1 cellular context compared by ENCODE assay signal in the genomic region with DNA sequence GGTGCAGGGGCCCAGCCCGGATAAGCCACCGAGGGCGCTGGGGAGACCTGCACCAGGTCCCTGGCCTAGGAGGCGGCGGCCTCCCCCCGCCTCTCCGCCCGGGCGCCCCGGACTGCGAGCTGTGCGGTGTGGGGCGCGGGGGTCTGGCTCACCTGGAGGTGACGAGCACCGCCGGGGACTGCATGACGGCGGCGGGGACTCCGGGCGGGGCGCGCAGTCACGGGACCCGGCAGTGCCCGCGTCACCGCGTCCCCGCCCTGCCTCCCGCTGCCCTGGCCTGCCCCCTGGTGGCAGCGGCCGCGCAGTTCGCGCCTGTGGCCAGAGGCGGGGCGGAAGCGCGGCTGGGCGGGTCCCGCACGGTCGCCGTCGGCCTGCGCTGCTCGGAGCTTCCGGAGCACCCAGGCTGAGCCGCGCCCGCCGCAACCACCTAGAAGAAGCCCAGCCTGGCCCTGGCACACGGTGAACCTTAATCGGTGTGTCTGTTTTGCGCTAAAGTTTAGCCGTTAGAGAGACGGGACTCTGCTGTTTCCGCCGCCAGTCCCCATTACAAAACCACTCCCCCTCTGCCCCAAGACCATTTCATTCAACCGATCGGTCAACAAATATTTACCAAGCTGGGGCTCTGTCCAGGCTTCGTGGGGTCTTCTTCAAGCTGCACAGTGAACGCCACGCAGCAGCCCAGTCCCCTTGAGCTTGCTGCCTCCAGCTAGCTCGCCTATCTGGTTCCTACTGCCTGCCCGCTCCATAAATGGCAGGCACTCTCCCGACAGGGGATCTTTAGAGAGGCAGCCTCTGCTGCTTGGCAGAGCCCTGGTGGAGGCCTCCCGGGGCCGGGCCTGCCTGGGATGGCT.
TF ChIP-seq lines count a peak whose summit lies in the region.

A gene with protein sequence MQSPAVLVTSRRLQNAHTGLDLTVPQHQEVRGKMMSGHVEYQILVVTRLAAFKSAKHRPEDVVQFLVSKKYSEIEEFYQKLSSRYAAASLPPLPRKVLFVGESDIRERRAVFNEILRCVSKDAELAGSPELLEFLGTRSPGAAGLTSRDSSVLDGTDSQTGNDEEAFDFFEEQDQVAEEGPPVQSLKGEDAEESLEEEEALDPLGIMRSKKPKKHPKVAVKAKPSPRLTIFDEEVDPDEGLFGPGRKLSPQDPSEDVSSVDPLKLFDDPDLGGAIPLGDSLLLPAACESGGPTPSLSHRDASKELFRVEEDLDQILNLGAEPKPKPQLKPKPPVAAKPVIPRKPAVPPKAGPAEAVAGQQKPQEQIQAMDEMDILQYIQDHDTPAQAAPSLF (minus strand): TSS at position 219 of the 851 bp plus-strand sequence. CDS start 35 bp downstream, at position 184.

TF ChIP-seq in HepG2, 621 proteins besides CTCF, POLR2A, EP300 and RAD21 (continued from another document):
- TF ChIP-seq, protein P1, sequence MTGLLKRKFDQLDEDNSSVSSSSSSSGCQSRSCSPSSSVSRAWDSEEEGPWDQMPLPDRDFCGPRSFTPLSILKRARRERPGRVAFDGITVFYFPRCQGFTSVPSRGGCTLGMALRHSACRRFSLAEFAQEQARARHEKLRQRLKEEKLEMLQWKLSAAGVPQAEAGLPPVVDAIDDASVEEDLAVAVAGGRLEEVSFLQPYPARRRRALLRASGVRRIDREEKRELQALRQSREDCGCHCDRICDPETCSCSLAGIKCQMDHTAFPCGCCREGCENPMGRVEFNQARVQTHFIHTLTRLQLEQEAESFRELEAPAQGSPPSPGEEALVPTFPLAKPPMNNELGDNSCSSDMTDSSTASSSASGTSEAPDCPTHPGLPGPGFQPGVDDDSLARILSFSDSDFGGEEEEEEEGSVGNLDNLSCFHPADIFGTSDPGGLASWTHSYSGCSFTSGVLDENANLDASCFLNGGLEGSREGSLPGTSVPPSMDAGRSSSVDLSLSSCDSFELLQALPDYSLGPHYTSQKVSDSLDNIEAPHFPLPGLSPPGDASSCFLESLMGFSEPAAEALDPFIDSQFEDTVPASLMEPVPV (CRISPR knock-in tag; IDR thresholded peaks at IDR 0.05): no peak; the same call in 1 of the 2 replicates
- no peak for TF ChIP-seq POLR2AphosphoS2 (IDR thresholded peaks at IDR 0.05; ENCODE audit: low read depth, low read length)
- TF ChIP-seq NAIF1 (CRISPR knock-in tag; IDR thresholded peaks at IDR 0.05; ENCODE audit: borderline replicate concordance): no peak
- no peak for TF ChIP-seq RBAK (CRISPR knock-in tag; IDR thresholded peaks at IDR 0.05)
- TF ChIP-seq, protein P2, sequence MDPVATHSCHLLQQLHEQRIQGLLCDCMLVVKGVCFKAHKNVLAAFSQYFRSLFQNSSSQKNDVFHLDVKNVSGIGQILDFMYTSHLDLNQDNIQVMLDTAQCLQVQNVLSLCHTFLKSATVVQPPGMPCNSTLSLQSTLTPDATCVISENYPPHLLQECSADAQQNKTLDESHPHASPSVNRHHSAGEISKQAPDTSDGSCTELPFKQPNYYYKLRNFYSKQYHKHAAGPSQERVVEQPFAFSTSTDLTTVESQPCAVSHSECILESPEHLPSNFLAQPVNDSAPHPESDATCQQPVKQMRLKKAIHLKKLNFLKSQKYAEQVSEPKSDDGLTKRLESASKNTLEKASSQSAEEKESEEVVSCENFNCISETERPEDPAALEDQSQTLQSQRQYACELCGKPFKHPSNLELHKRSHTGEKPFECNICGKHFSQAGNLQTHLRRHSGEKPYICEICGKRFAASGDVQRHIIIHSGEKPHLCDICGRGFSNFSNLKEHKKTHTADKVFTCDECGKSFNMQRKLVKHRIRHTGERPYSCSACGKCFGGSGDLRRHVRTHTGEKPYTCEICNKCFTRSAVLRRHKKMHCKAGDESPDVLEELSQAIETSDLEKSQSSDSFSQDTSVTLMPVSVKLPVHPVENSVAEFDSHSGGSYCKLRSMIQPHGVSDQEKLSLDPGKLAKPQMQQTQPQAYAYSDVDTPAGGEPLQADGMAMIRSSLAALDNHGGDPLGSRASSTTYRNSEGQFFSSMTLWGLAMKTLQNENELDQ (CRISPR knock-in tag; IDR thresholded peaks at IDR 0.05; ENCODE audit: borderline replicate concordance): no peak; the same call in 1 of the 2 replicates
- TF ChIP-seq DR1 (CRISPR knock-in tag; IDR thresholded peaks at IDR 0.05): no peak
- no peak for TF ChIP-seq HDAC6 (IDR thresholded peaks at IDR 0.05; ENCODE audit: low read depth, low read length)
- TF ChIP-seq ZNF367 (CRISPR knock-in tag; IDR thresholded peaks at IDR 0.05; ENCODE audit: borderline replicate concordance): 0 out of 2 replicates have a peak, but pooled peaks have one; percentile 59
- no peak for TF ChIP-seq HNF4G (IDR thresholded peaks at IDR 0.05; ENCODE audit: borderline replicate concordance, low read depth, low read length)
- 0 out of 2 replicates have a peak, but pooled peaks have one; percentile 19 for TF ChIP-seq HNF4G (CRISPR knock-in tag; IDR thresholded peaks at IDR 0.05; ENCODE audit: borderline replicate concordance, low read depth)
- no peak for TF ChIP-seq RAD51 (IDR thresholded peaks at IDR 0.05; ENCODE audit: borderline replicate concordance)
- TF ChIP-seq, protein P3, sequence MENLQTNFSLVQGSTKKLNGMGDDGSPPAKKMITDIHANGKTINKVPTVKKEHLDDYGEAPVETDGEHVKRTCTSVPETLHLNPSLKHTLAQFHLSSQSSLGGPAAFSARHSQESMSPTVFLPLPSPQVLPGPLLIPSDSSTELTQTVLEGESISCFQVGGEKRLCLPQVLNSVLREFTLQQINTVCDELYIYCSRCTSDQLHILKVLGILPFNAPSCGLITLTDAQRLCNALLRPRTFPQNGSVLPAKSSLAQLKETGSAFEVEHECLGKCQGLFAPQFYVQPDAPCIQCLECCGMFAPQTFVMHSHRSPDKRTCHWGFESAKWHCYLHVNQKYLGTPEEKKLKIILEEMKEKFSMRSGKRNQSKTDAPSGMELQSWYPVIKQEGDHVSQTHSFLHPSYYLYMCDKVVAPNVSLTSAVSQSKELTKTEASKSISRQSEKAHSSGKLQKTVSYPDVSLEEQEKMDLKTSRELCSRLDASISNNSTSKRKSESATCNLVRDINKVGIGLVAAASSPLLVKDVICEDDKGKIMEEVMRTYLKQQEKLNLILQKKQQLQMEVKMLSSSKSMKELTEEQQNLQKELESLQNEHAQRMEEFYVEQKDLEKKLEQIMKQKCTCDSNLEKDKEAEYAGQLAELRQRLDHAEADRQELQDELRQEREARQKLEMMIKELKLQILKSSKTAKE (CRISPR knock-in tag; IDR thresholded peaks at IDR 0.05; ENCODE audit: borderline replicate concordance): peak; percentile 63; the same call in 1 of the 2 replicates
- TF ChIP-seq, protein P4, sequence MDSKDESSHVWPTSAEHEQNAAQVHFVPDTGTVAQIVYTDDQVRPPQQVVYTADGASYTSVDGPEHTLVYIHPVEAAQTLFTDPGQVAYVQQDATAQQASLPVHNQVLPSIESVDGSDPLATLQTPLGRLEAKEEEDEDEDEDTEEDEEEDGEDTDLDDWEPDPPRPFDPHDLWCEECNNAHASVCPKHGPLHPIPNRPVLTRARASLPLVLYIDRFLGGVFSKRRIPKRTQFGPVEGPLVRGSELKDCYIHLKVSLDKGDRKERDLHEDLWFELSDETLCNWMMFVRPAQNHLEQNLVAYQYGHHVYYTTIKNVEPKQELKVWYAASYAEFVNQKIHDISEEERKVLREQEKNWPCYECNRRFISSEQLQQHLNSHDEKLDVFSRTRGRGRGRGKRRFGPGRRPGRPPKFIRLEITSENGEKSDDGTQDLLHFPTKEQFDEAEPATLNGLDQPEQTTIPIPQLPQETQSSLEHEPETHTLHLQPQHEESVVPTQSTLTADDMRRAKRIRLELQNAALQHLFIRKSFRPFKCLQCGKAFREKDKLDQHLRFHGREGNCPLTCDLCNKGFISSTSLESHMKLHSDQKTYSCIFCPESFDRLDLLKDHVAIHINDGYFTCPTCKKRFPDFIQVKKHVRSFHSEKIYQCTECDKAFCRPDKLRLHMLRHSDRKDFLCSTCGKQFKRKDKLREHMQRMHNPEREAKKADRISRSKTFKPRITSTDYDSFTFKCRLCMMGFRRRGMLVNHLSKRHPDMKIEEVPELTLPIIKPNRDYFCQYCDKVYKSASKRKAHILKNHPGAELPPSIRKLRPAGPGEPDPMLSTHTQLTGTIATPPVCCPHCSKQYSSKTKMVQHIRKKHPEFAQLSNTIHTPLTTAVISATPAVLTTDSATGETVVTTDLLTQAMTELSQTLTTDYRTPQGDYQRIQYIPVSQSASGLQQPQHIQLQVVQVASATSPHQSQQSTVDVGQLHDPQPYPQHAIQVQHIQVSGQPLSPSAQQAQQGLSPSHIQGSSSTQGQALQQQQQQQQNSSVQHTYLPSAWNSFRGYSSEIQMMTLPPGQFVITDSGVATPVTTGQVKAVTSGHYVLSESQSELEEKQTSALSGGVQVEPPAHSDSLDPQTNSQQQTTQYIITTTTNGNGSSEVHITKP (CRISPR knock-in tag; IDR thresholded peaks at IDR 0.05; ENCODE audit: low read depth): peak; percentile 21; the same call in 1 of the 2 replicates
- no peak for TF ChIP-seq ZNF780A (CRISPR knock-in tag; IDR thresholded peaks at IDR 0.05)
- TF ChIP-seq, protein P5, sequence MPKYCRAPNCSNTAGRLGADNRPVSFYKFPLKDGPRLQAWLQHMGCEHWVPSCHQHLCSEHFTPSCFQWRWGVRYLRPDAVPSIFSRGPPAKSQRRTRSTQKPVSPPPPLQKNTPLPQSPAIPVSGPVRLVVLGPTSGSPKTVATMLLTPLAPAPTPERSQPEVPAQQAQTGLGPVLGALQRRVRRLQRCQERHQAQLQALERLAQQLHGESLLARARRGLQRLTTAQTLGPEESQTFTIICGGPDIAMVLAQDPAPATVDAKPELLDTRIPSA (CRISPR knock-in tag; IDR thresholded peaks at IDR 0.05; ENCODE audit: borderline replicate concordance): no peak
